1 cellular context compared by ENCODE assay signal in genomic region chr2:61658841-61659780, GRCh38.
TF ChIP-seq lines count a peak whose summit lies in the region.

No MANE protein-coding gene starts in this region.

TF ChIP-seq in HepG2, 621 proteins besides CTCF, POLR2A, EP300 and RAD21 (continued from another document and continues in another):
- TF ChIP-seq, protein P1, sequence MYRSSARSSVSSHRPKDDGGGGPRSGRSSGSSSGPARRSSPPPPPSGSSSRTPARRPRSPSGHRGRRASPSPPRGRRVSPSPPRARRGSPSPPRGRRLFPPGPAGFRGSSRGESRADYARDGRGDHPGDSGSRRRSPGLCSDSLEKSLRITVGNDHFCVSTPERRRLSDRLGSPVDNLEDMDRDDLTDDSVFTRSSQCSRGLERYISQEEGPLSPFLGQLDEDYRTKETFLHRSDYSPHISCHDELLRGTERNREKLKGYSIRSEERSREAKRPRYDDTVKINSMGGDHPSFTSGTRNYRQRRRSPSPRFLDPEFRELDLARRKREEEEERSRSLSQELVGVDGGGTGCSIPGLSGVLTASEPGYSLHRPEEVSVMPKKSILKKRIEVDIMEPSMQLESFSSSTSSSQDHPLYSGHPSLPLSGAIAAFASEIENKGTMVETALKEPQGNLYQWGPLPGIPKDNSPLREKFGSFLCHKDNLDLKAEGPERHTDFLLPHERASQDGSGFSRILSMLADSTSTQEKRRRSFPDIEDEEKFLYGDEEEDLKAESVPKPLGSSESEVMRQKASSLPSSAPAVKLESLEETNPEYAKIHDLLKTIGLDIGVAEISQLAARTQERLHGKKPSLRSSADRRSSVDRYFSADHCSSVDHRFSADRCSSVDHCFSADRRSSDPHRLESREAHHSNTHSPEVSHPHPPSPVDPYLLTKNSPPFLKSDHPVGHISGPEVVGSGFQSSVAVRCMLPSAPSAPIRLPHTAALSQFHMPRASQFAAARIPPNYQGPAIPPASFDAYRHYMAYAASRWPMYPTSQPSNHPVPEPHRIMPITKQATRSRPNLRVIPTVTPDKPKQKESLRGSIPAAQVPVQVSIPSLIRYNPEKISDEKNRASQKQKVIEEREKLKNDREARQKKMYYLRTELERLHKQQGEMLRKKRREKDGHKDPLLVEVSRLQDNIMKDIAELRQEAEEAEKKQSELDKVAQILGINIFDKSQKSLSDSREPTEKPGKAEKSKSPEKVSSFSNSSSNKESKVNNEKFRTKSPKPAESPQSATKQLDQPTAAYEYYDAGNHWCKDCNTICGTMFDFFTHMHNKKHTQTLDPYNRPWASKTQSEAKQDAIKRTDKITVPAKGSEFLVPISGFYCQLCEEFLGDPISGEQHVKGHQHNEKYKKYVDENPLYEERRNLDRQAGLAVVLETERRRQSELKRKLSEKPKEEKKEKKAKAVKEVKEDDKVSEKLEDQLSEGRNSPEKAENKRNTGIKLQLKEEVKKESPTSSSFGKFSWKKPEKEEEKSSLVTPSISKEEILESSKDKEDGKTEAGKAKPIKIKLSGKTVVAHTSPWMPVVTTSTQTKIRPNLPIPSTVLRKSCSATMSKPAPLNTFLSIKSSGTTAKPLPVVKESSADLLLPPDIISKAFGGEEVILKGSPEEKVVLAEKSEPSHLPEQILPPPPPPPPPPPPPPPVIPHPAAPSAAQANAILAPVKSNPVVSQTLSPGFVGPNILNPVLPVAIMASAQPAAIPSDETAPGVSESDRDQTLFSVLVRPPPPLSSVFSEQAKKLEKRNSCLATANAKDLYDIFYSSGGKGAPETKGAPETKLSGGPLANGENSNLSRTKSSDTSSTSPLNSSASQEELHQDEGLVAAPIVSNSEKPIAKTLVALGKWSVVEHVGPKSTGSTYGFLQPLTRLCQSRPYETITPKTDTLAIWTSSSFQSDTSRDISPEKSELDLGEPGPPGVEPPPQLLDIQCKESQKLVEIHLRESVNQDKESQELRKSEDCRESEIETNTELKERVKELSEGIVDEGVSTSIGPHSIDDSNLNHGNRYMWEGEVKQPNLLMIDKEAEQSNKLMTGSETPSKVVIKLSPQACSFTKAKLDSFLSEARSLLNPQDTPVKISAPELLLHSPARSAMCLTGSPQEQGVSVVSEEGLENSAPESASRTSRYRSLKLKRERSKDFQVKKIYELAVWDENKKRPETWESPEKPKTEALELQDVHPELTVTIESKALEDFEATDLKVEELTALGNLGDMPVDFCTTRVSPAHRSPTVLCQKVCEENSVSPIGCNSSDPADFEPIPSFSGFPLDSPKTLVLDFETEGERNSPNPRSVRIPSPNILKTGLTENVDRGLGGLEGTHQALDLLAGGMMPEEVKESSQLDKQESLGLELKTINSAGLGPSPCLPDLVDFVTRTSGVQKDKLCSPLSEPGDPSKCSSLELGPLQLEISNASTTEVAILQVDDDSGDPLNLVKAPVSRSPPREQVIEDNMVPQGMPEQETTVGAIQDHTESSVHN (CRISPR knock-in tag; IDR thresholded peaks at IDR 0.05): no peak
- TF ChIP-seq NFYC (CRISPR knock-in tag; IDR thresholded peaks at IDR 0.05) (no peak), MAFF (IDR thresholded peaks at IDR 0.05; ENCODE audit: low read depth, low read length) (no peak), ZNF292 (CRISPR knock-in tag; IDR thresholded peaks at IDR 0.05; ENCODE audit: borderline replicate concordance, low read depth) (no peak), GABPA (IDR thresholded peaks at IDR 0.05; ENCODE audit: low read depth, low read length) (no peak), GABPA (CRISPR knock-in tag; IDR thresholded peaks at IDR 0.05; ENCODE audit: low read depth) (no peak), ZNF124 (CRISPR knock-in tag; IDR thresholded peaks at IDR 0.05) (peak; percentile 39; the same call in 1 of the 2 replicates), ZNF652 (CRISPR knock-in tag; IDR thresholded peaks at IDR 0.05; ENCODE audit: borderline replicate concordance, low read depth) (0 out of 2 replicates have a peak, but pooled peaks have one; percentile 28), NAIF1 (CRISPR knock-in tag; IDR thresholded peaks at IDR 0.05; ENCODE audit: borderline replicate concordance) (no peak), FUBP1 (CRISPR knock-in tag; IDR thresholded peaks at IDR 0.05; ENCODE audit: borderline replicate concordance) (no peak), ZZZ3 (CRISPR knock-in tag; IDR thresholded peaks at IDR 0.05; ENCODE audit: borderline replicate concordance) (no peak), PPARG (CRISPR knock-in tag; conservative IDR thresholded peaks at IDR 0.05) (0 out of 2 replicates have a peak, but pooled peaks have one; percentile 20), TIGD3 (CRISPR knock-in tag; IDR thresholded peaks at IDR 0.05; ENCODE audit: borderline replicate concordance) (no peak), ZNF280D (CRISPR knock-in tag; IDR thresholded peaks at IDR 0.05) (no peak), SP140L (CRISPR knock-in tag; IDR thresholded peaks at IDR 0.05; ENCODE audit: borderline replicate concordance) (0 out of 2 replicates have a peak, but pooled peaks have one; percentile 71), SMARCC2 (IDR thresholded peaks at IDR 0.05) (no peak), ZNF691 (CRISPR knock-in tag; IDR thresholded peaks at IDR 0.05; ENCODE audit: borderline replicate concordance, low read depth) (no peak), ZNF337 (CRISPR knock-in tag; IDR thresholded peaks at IDR 0.05; ENCODE audit: borderline replicate concordance, low read depth) (no peak), ZNF329 (CRISPR knock-in tag; IDR thresholded peaks at IDR 0.05; ENCODE audit: low read depth) (no peak), ZNF33A (CRISPR knock-in tag; IDR thresholded peaks at IDR 0.05; ENCODE audit: borderline replicate concordance) (no peak), HDAC6 (IDR thresholded peaks at IDR 0.05; ENCODE audit: low read depth, low read length) (no peak), ZNF10 (CRISPR knock-in tag; IDR thresholded peaks at IDR 0.05; ENCODE audit: borderline replicate concordance, low read depth) (no peak), ZNF569 (CRISPR knock-in tag; IDR thresholded peaks at IDR 0.05; ENCODE audit: borderline replicate concordance) (no peak), ZNF234 (CRISPR knock-in tag; conservative IDR thresholded peaks at IDR 0.05) (no peak), TEAD3 (CRISPR knock-in tag; optimal IDR thresholded peaks at IDR 0.05; ENCODE audit: borderline replicate concordance) (peak; percentile 22), ZNF660 (CRISPR knock-in tag; IDR thresholded peaks at IDR 0.05; ENCODE audit: borderline replicate concordance, low read depth) (no peak), TARDBP (CRISPR knock-in tag; IDR thresholded peaks at IDR 0.05) (no peak), FOSL2 (CRISPR knock-in tag; IDR thresholded peaks at IDR 0.05) (peak; percentile 55), MLLT10 (CRISPR knock-in tag; IDR thresholded peaks at IDR 0.05) (no peak), JUN (CRISPR knock-in tag; IDR thresholded peaks at IDR 0.05) (no peak), BHLHE40 (IDR thresholded peaks at IDR 0.05; ENCODE audit: low read length) (no peak)
- TF ChIP-seq, protein P2, sequence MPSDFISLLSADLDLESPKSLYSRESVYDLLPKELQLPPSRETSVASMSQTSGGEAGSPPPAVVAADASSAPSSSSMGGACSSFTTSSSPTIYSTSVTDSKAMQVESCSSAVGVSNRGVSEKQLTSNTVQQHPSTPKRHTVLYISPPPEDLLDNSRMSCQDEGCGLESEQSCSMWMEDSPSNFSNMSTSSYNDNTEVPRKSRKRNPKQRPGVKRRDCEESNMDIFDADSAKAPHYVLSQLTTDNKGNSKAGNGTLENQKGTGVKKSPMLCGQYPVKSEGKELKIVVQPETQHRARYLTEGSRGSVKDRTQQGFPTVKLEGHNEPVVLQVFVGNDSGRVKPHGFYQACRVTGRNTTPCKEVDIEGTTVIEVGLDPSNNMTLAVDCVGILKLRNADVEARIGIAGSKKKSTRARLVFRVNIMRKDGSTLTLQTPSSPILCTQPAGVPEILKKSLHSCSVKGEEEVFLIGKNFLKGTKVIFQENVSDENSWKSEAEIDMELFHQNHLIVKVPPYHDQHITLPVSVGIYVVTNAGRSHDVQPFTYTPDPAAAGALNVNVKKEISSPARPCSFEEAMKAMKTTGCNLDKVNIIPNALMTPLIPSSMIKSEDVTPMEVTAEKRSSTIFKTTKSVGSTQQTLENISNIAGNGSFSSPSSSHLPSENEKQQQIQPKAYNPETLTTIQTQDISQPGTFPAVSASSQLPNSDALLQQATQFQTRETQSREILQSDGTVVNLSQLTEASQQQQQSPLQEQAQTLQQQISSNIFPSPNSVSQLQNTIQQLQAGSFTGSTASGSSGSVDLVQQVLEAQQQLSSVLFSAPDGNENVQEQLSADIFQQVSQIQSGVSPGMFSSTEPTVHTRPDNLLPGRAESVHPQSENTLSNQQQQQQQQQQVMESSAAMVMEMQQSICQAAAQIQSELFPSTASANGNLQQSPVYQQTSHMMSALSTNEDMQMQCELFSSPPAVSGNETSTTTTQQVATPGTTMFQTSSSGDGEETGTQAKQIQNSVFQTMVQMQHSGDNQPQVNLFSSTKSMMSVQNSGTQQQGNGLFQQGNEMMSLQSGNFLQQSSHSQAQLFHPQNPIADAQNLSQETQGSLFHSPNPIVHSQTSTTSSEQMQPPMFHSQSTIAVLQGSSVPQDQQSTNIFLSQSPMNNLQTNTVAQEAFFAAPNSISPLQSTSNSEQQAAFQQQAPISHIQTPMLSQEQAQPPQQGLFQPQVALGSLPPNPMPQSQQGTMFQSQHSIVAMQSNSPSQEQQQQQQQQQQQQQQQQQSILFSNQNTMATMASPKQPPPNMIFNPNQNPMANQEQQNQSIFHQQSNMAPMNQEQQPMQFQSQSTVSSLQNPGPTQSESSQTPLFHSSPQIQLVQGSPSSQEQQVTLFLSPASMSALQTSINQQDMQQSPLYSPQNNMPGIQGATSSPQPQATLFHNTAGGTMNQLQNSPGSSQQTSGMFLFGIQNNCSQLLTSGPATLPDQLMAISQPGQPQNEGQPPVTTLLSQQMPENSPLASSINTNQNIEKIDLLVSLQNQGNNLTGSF (CRISPR knock-in tag; IDR thresholded peaks at IDR 0.05): no peak
- TF ChIP-seq, protein P3, sequence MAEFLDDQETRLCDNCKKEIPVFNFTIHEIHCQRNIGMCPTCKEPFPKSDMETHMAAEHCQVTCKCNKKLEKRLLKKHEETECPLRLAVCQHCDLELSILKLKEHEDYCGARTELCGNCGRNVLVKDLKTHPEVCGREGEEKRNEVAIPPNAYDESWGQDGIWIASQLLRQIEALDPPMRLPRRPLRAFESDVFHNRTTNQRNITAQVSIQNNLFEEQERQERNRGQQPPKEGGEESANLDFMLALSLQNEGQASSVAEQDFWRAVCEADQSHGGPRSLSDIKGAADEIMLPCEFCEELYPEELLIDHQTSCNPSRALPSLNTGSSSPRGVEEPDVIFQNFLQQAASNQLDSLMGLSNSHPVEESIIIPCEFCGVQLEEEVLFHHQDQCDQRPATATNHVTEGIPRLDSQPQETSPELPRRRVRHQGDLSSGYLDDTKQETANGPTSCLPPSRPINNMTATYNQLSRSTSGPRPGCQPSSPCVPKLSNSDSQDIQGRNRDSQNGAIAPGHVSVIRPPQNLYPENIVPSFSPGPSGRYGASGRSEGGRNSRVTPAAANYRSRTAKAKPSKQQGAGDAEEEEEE (CRISPR knock-in tag; IDR thresholded peaks at IDR 0.05; ENCODE audit: borderline replicate concordance): no peak
